Comparison of ENCODE assay signal across 29 cellular contexts in genomic region chr12:54341343-54341742, GRCh38. TPM values are rescaled to one million over a fixed set of nuclear protein-coding genes. Genes with fewer than 3 reads are reported as not detected.
DNase-seq lines count a peak whose midpoint lies in the region; ATAC-seq and TF ChIP-seq lines count a peak whose summit lies in the region.
"Had no signal": no experiment of that assay in that cellular context is flagged by ENCODE, and none has a peak within 500 bp of the region (broad histone marks: within the 10 kb centered on the region; RNA-seq: fewer than 3 reads in every experiment).

No MANE protein-coding gene starts in this region.

- H3K27ac ChIP-seq in IMR-90 (ENCODE audit: insufficient read depth, low read length) (peak overlapping the region; percentile 53; the same call in 1 of the 2 replicates), ectodermal cell (ENCODE audit: insufficient read depth, low read depth, low read length, poor library complexity, severe bottlenecking) (peak overlapping the region; percentile 84)
- H3K27ac ChIP-seq: ascending aorta, KMS-11, right atrium auricular region, thoracic aorta had no signal

- no peak for TF ChIP-seq RAD21 in IMR-90 (IDR thresholded peaks at IDR 0.05; ENCODE audit: low read length)

- peak overlapping the region; percentile 21 for H3K14ac ChIP-seq in IMR-90 (replicated peaks; ENCODE audit: low read depth, low read length)

- H3K36me3 ChIP-seq in IMR-90 (ENCODE audit: control insufficient read depth, insufficient read depth, low read length) (peaks cover 21% of the 10 kb centered on the region), ectodermal cell (ENCODE audit: control insufficient read depth, insufficient read depth, low read length) (peaks cover 15% of the 10 kb centered on the region)

- H3K23ac ChIP-seq in IMR-90 (ENCODE audit: low read depth, low read length), result peak overlapping the region; percentile 77

- H3K9me3 ChIP-seq in IMR-90 (ENCODE audit: control insufficient read depth, insufficient read depth, low read length) (no peaks in the 10 kb centered on the region), ectodermal cell (ENCODE audit: control insufficient read depth, low read length) (no peaks in the 10 kb centered on the region)
- H3K9me3 ChIP-seq: ascending aorta, right atrium auricular region, thoracic aorta had no signal

- peak overlapping the region in 1 of 2 experiments; percentile 28; a peak in 1 of 4 replicates for H4K8ac ChIP-seq in IMR-90 (ENCODE audit: low read depth in 2 of 2, low read length in 2 of 2)

- TF ChIP-seq POLR2A in IMR-90 (IDR thresholded peaks at IDR 0.05; ENCODE audit: low read depth, low read length), result no peak

- no TSS peak for BruUV-seq in IMR-90 (replicated peaks; lab: Mats Ljungman, UMichigan)

- no peak overlapping the region; the same call in 1 of the 2 replicates for H2BK20ac ChIP-seq in IMR-90 (ENCODE audit: low read depth, low read length)

- no peak overlapping the region for H2BK15ac ChIP-seq in IMR-90 (ENCODE audit: low read depth, low read length)

- dilution Hi-C loops in IMR-90 (cut with HindIII; ENCODE audit: low sequenced_read_pairs, unreplicated experiment), result no loop called here

- in situ Hi-C loops in IMR-90 (cut with MboI; ENCODE audit: low sequenced_read_pairs), result no loop called here

- TF ChIP-seq CTCF in IMR-90 (conservative IDR thresholded peaks at IDR 0.05; ENCODE audit: low read depth, low read length), result no peak
- TF ChIP-seq CTCF in progenitor cell of endocrine pancreas (IDR thresholded peaks at IDR 0.05; ENCODE audit: unreplicated experiment), result no peak

- peaks cover 32% of the 10 kb centered on the region for H3K36me3 Mint-ChIP-seq in progenitor cell of endocrine pancreas (ENCODE audit: insufficient read depth)

- H3K9me1 ChIP-seq in IMR-90 (ENCODE audit: insufficient read depth, low read length), result peaks cover 25% of the 10 kb centered on the region

- CTCF ChIA-PET in IMR-90 (lab: Yijun Ruan, JAX), result interaction anchor here (0.7 to 1.0 kb wide), 3 partner anchors 10 to 38 kb away, joined by 3 to 4 read pairs (median 3); no protein-coding TSS in a partner anchor

- intact Hi-C loops in IMR-90 (cut with micrococcal nuclease), result no loop called here

- H4K20me1 ChIP-seq in IMR-90 (ENCODE audit: insufficient read depth, low read length), result peaks cover 41% of the 10 kb centered on the region

- peak overlapping the region; percentile 7 for H2BK5ac ChIP-seq in IMR-90 (ENCODE audit: low read depth, low read length, poor library complexity, severe bottlenecking)

- H3K4me3 ChIP-seq in IMR-90 (ENCODE audit: insufficient read depth, low read depth, low read length), result no peak overlapping the region
- no peak overlapping the region for H3K4me3 ChIP-seq in ectodermal cell (ENCODE audit: insufficient read depth, low read depth, low read length)
- H3K4me3 ChIP-seq: ascending aorta, dorsolateral prefrontal cortex, GM23338, right atrium auricular region, thoracic aorta had no signal

- no peak overlapping the region for H2AK9ac ChIP-seq in IMR-90 (replicated peaks; ENCODE audit: low read depth, low read length, poor library complexity)

- H3K9me3 Mint-ChIP-seq in progenitor cell of endocrine pancreas (ENCODE audit: low read depth), result no peaks in the 10 kb centered on the region
- H3K9me3 Mint-ChIP-seq: activated T-helper 2 cell treated with anti-CD3 and anti-CD28 coated beads, Interferon-gamma antibody, Interleukin-2, Interleukin-4, amounts not matched to agents 10 μg/mL and 5 μg/mL and 100 μg/mL, durations not matched to agents 14 hours and 24 hours and 36 hours; GM23338 had no signal

- 45% methylated on average over 2 of the region's 7 CpGs; no CpG with 5 or more reads in 1 of the 2 experiments for WGBS in IMR-90 (ENCODE audit: extremely low coverage in 2 of 2, insufficient read length in 1 of 2), 2 experiments
- WGBS in ectodermal cell, 2 experiments, result 38 to 60% methylated on average over 7 of the region's 7 CpGs

- H2BK120ac ChIP-seq in IMR-90 (ENCODE audit: low read depth, low read length), result 0 out of 2 replicates have a peak overlapping the region, but pooled peaks have one; percentile 15

- no peak overlapping the region; the same call in 1 of the 2 replicates for H3K9ac ChIP-seq in IMR-90 (ENCODE audit: low read depth, low read length)
- H3K9ac ChIP-seq: KMS-11 had no signal

- no peak overlapping the region for H4K5ac ChIP-seq in IMR-90 (ENCODE audit: low read depth, low read length)

- H3K4me2 ChIP-seq in IMR-90 (ENCODE audit: low read depth, low read length), result no peak overlapping the region
- H3K4me2 ChIP-seq: GM23338, KMS-11 had no signal

- H2AFZ ChIP-seq in IMR-90 (replicated peaks; ENCODE audit: low read length, poor library complexity), result no peak overlapping the region
- H2AFZ ChIP-seq: GM23338 had no signal

- peak overlapping the region; percentile 32 for H3K4me3 Mint-ChIP-seq in progenitor cell of endocrine pancreas (ENCODE audit: low read depth)
- H3K4me3 Mint-ChIP-seq: activated naive CD8-positive, alpha-beta T cell; GM23338 had no signal

- no peak for DNase-seq in IMR-90
- DNase-seq in NCI-H524 treated with DMSO at 0.1 percent for 48 hours (lab: John Stamatoyannopoulos, UW), result peak; percentile 82
- no peak for DNase-seq in progenitor cell of endocrine pancreas (ENCODE audit: low spot score, unreplicated experiment)
- DNase-seq in stimulated activated CD4-positive, alpha-beta T cell treated with anti-CD3 and anti-CD28 coated beads, Interleukin-2, amount 100 ng/mL, for 48 hours, result no peak
- no peak for DNase-seq in kidney glomerular epithelial cell (lab: John Stamatoyannopoulos, UW)
- DNase-seq: activated CD4-positive, alpha-beta T cell treated with anti-CD3 and anti-CD28 coated beads, Interleukin-2, amount 50 U/mL, for 1 hour; C1 segment of cervical spinal cord; cerebellar nuclear complex; DND-41; dorsolateral prefrontal cortex; glutamatergic neuron; MV-4-11; NCI-H2029 treated with DMSO at 0.1 percent for 48 hours; NCI-H526 treated with DMSO at 0.1 percent for 48 hours; RPMI8226; stimulated activated CD4-positive, alpha-beta T cell treated with anti-CD3 and anti-CD28 coated beads, Interleukin-4, amount 100 ng/mL, for 24 hours; stimulated activated naive CD4-positive, alpha-beta T cell had no signal

- peak overlapping the region; percentile 88 for H3K27ac Mint-ChIP-seq in progenitor cell of endocrine pancreas
- H3K27ac Mint-ChIP-seq: activated naive CD8-positive, alpha-beta T cell; activated T-helper 2 cell treated with anti-CD3 and anti-CD28 coated beads, Interferon-gamma antibody, Interleukin-2, Interleukin-4, amounts not matched to agents 10 μg/mL and 5 μg/mL and 100 μg/mL, durations not matched to agents 14 hours and 24 hours and 36 hours; GM23338 had no signal

- H3K27me3 ChIP-seq in IMR-90 (ENCODE audit: control insufficient read depth, insufficient read depth, low read length) (no peaks in the 10 kb centered on the region), ectodermal cell (ENCODE audit: control insufficient read depth, insufficient read depth, low read length, poor library complexity, severe bottlenecking) (no peaks in the 10 kb centered on the region)
- H3K27me3 ChIP-seq: ascending aorta, dorsolateral prefrontal cortex, right atrium auricular region had no signal

- POLR2A ChIA-PET in IMR-90 (lab: Charles Lee; ENCODE audit: unreplicated experiment), result interaction anchor here (0.6 kb wide), 1 partner anchor 213 kb away, joined by 3 read pairs; no protein-coding TSS in a partner anchor

- peak overlapping the region; percentile 18; the same call in 1 of the 2 replicates for H2AK5ac ChIP-seq in IMR-90 (ENCODE audit: low read depth, low read length)

- peaks cover 45% of the 10 kb centered on the region for H3K4me1 Mint-ChIP-seq in progenitor cell of endocrine pancreas (ENCODE audit: low read depth)

- H3K4ac ChIP-seq in IMR-90 (ENCODE audit: low read depth, low read length), result peak overlapping the region; percentile 16

- H4K91ac ChIP-seq in IMR-90 (ENCODE audit: insufficient read depth, low read depth, low read length), result no peak overlapping the region

- no peaks in the 10 kb centered on the region for H3K27me3 Mint-ChIP-seq in progenitor cell of endocrine pancreas
- H3K27me3 Mint-ChIP-seq: activated naive CD8-positive, alpha-beta T cell had no signal

- H3K56ac ChIP-seq in IMR-90 (ENCODE audit: extremely low read depth, insufficient read depth, low read length), result no peak overlapping the region

- H3K4me1 ChIP-seq in IMR-90 (ENCODE audit: control insufficient read depth, insufficient read depth, low read length) (peaks cover 40% of the 10 kb centered on the region), ectodermal cell (ENCODE audit: control insufficient read depth, insufficient read depth, low read length) (peaks cover 56% of the 10 kb centered on the region)

- 0 out of 2 replicates have a peak overlapping the region, but pooled peaks have one; percentile 5 for H3K18ac ChIP-seq in IMR-90 (ENCODE audit: low read depth, low read length)

- ATAC-seq in IMR-90 (ENCODE audit: low read depth) (peak; percentile 3; the same call in 1 of the 2 replicates), HG03159 (IDR thresholded peaks at IDR 0.05; ENCODE audit: unreplicated experiment) (no peak), HG03457 (IDR thresholded peaks at IDR 0.05; ENCODE audit: unreplicated experiment) (no peak)
- ATAC-seq: GM23338, SK-N-SH treated with all-trans-retinoic acid at 6 μM for 48 hours had no signal

- H3K79me1 ChIP-seq in IMR-90 (ENCODE audit: low read depth in 1 of 2, low read length in 2 of 2), result peaks cover 43 to 71% of the 10 kb centered on the region in 2 experiments

RNA-seq across cellular contexts. Expression of gene COPZ1, which starts 16.4 kb away (rescaled TPM):
- total RNA-seq in IMR-90 (2012; rRNA removed) (262 and 382 TPM in 2 replicates), progenitor cell of endocrine pancreas (165 and 173 TPM in 2 replicates)
- 157 and 187 TPM in 2 replicates for polyA plus RNA-seq in IMR-90 (2012; rRNA removed)
- polyA plus RNA-seq in IMR-90 (2012; cell fraction: cytosol; rRNA removed), result 73.8 and 80.0 TPM in 2 replicates
- polyA plus RNA-seq in IMR-90 (2012; cell fraction: nucleus; rRNA removed; ENCODE audit: low replicate concordance), result 22.8 and 109 TPM in 2 replicates
- polyA plus RNA-seq in ectodermal cell (2013, experiment 1 of 4), result 186 TPM
- 199 TPM for polyA plus RNA-seq in ectodermal cell (2013, experiment 2 of 4)
- polyA plus RNA-seq in ectodermal cell (2013, experiment 3 of 4), result 131 TPM
- polyA plus RNA-seq in ectodermal cell (2013, experiment 4 of 4), result 163 TPM

RNA-seq across cellular contexts. Expression of gene GPR84, which starts 22.9 kb away (rescaled TPM):
- total RNA-seq in IMR-90 (2012; rRNA removed) (not detected in 2 replicates), progenitor cell of endocrine pancreas (not detected in 2 replicates)
- not detected in 2 replicates for polyA plus RNA-seq in IMR-90 (2012; rRNA removed)
- polyA plus RNA-seq in IMR-90 (2012; cell fraction: cytosol; rRNA removed), result 0.02 TPM in 1 of 2 replicates, not detected in the other
- 0.19 and 0.36 TPM in 2 replicates for polyA plus RNA-seq in IMR-90 (2012; cell fraction: nucleus; rRNA removed; ENCODE audit: low replicate concordance)
- 0.26 TPM for polyA plus RNA-seq in ectodermal cell (2013, experiment 1 of 4)
- 0.12 TPM for polyA plus RNA-seq in ectodermal cell (2013, experiment 2 of 4)
- not detected for polyA plus RNA-seq in ectodermal cell (2013, experiment 3 of 4)
- 0.20 TPM for polyA plus RNA-seq in ectodermal cell (2013, experiment 4 of 4)
- total RNA-seq: ascending aorta, GM23338, osteocyte had no signal
- polyA plus RNA-seq: GM23338 had no signal

RNA-seq across cellular contexts. Expression of gene NFE2, which starts 40.5 kb away (rescaled TPM):
- total RNA-seq in IMR-90 (2012; rRNA removed), result 0.18 and 0.28 TPM in 2 replicates
- 0.17 and 0.32 TPM in 2 replicates for polyA plus RNA-seq in IMR-90 (2012; rRNA removed)
- 0.39 and 0.62 TPM in 2 replicates for polyA plus RNA-seq in IMR-90 (2012; cell fraction: cytosol; rRNA removed)
- 0.17 and 0.46 TPM in 2 replicates for polyA plus RNA-seq in IMR-90 (2012; cell fraction: nucleus; rRNA removed; ENCODE audit: low replicate concordance)
- 5.7 TPM for polyA plus RNA-seq in ectodermal cell (2013, experiment 1 of 4)
- polyA plus RNA-seq in ectodermal cell (2013, experiment 2 of 4), result 5.6 TPM
- 3.6 TPM for polyA plus RNA-seq in ectodermal cell (2013, experiment 3 of 4)
- 4.4 TPM for polyA plus RNA-seq in ectodermal cell (2013, experiment 4 of 4)
- 17.2 and 17.9 TPM in 2 replicates for total RNA-seq in progenitor cell of endocrine pancreas
- total RNA-seq: activated T-helper 2 cell treated with anti-CD3 and anti-CD28 coated beads, Interferon-gamma antibody, Interleukin-2, Interleukin-4, amounts not matched to agents 10 μg/mL and 5 μg/mL and 100 μg/mL, durations not matched to agents 14 hours and 24 hours and 36 hours; ascending aorta had no signal

RNA-seq across cellular contexts. Expression of gene ZNF385A, which starts 43.2 kb away (rescaled TPM):
- total RNA-seq in IMR-90 (2012; rRNA removed), result 0.28 and 0.36 TPM in 2 replicates
- polyA plus RNA-seq in IMR-90 (2012; rRNA removed), result 2.5 and 2.9 TPM in 2 replicates
- polyA plus RNA-seq in IMR-90 (2012; cell fraction: cytosol; rRNA removed), result 3.1 and 5.4 TPM in 2 replicates
- polyA plus RNA-seq in IMR-90 (2012; cell fraction: nucleus; rRNA removed; ENCODE audit: low replicate concordance), result 3.7 and 8.0 TPM in 2 replicates
- 59.3 TPM for polyA plus RNA-seq in ectodermal cell (2013, experiment 1 of 4)
- 54.5 TPM for polyA plus RNA-seq in ectodermal cell (2013, experiment 2 of 4)
- polyA plus RNA-seq in ectodermal cell (2013, experiment 3 of 4), result 48.9 TPM
- polyA plus RNA-seq in ectodermal cell (2013, experiment 4 of 4), result 46.6 TPM
- 15.6 and 16.6 TPM in 2 replicates for total RNA-seq in progenitor cell of endocrine pancreas

Comparison
In these comparisons a context has a peak if more than half of its experiments do, and no peak if none do; other contexts are left out.
1. RNA of gene NFE2, which starts 40.5 kb away (total RNA-seq): 17.2 to 17.9 TPM in progenitor cell of endocrine pancreas; 0.18 to 0.28 TPM in IMR-90; every median in the first group is over 10 times any median in the second.